Comparison of ENCODE assay signal across 17 cellular contexts in genomic region chr10:14412624-14413023, GRCh38.
"Had no signal": no experiment of that assay in that cellular context is flagged by ENCODE, and none has a peak within 500 bp of the region (broad histone marks: within the 10 kb centered on the region; RNA-seq: fewer than 3 reads in every experiment).

No MANE protein-coding gene starts in this region.

- H3K9me3 Mint-ChIP-seq: endodermal cell, mesothelial cell of epicardium, nephron had no signal

- H3K9me3 ChIP-seq: colonic mucosa, left lung, thyroid gland had no signal

- ATAC-seq: activated CD8-positive, alpha-beta T cell treated with anti-CD3 and anti-CD28 coated beads for 36 hours; activated naive CD8-positive, alpha-beta T cell treated with anti-CD3 and anti-CD28 coated beads, Interleukin-2, amount 50 U/mL, for 24 hours; left lung had no signal

- DNase-seq: activated CD4-positive, alpha-beta T cell treated with anti-CD3 and anti-CD28 coated beads, Interleukin-2, amount 10 ng/mL, durations not matched to agents 24 days and 14 days; activated CD8-positive, alpha-beta T cell treated with anti-CD3 and anti-CD28 coated beads for 36 hours; activated naive CD4-positive, alpha-beta T cell treated with anti-CD3 and anti-CD28 coated beads for 36 hours; activated naive CD8-positive, alpha-beta T cell treated with anti-CD3 and anti-CD28 coated beads, Interleukin-2, amount 50 U/mL, for 24 hours; activated T-cell treated with anti-CD3 and anti-CD28 coated beads, Interleukin-2, amount 50 U/mL, for 24 hours; aorta; colonic mucosa; endodermal cell; foreskin melanocyte; head of caudate nucleus; kidney; left lung; stimulated activated CD4-positive, alpha-beta T cell treated with anti-CD3 and anti-CD28 coated beads, Interleukin-2, amount 100 ng/mL, for 24 hours; stimulated activated naive CD4-positive, alpha-beta T cell treated with Interleukin-2 at 50 U/mL for 16 hours; thyroid gland had no signal

- H3K27ac ChIP-seq: colonic mucosa, left lung, thyroid gland had no signal

- H3K36me3 ChIP-seq: colonic mucosa, left lung, thyroid gland had no signal

- H3K27me3 ChIP-seq: colonic mucosa, thyroid gland had no signal

- H3K4me3 Mint-ChIP-seq: activated CD4-positive, alpha-beta T cell treated with anti-CD3 and anti-CD28 coated beads, Interleukin-2, amount 10 ng/mL, durations not matched to agents 24 days and 14 days; activated CD8-positive, alpha-beta T cell treated with anti-CD3 and anti-CD28 coated beads for 36 hours; activated naive CD4-positive, alpha-beta T cell treated with anti-CD3 and anti-CD28 coated beads for 36 hours; activated naive CD8-positive, alpha-beta T cell treated with anti-CD3 and anti-CD28 coated beads, Interleukin-2, amount 50 U/mL, for 24 hours; activated T-cell treated with anti-CD3 and anti-CD28 coated beads, Interleukin-2, amount 50 U/mL, for 24 hours; endodermal cell; mesothelial cell of epicardium; nephron had no signal

- H3K4me1 ChIP-seq: colonic mucosa, left lung, thyroid gland had no signal

- H3K4me3 ChIP-seq: colonic mucosa, left lung, thyroid gland had no signal

- H3K27ac Mint-ChIP-seq: activated CD4-positive, alpha-beta T cell treated with anti-CD3 and anti-CD28 coated beads, Interleukin-2, amount 10 ng/mL, durations not matched to agents 24 days and 14 days; activated CD8-positive, alpha-beta T cell treated with anti-CD3 and anti-CD28 coated beads for 36 hours; activated naive CD4-positive, alpha-beta T cell treated with anti-CD3 and anti-CD28 coated beads for 36 hours; activated naive CD8-positive, alpha-beta T cell treated with anti-CD3 and anti-CD28 coated beads, Interleukin-2, amount 50 U/mL, for 24 hours; activated T-cell treated with anti-CD3 and anti-CD28 coated beads, Interleukin-2, amount 50 U/mL, for 24 hours; endodermal cell; mesothelial cell of epicardium; nephron had no signal

- H3K36me3 Mint-ChIP-seq: mesothelial cell of epicardium had no signal
